23 cellular contexts compared by ENCODE assay signal in genomic region chr10:60575105-60575504, GRCh38.
"Had no signal": no experiment of that assay in that cellular context is flagged by ENCODE, and none has a peak within 500 bp of the region (broad histone marks: within the 10 kb centered on the region; RNA-seq: fewer than 3 reads in every experiment).

No MANE protein-coding gene starts in this region.

- H3K27me3 ChIP-seq: adrenal gland, breast epithelium, colonic mucosa, dorsolateral prefrontal cortex, esophagus muscularis mucosa, heart left ventricle had no signal

- H3K4me2 ChIP-seq: smooth muscle cell had no signal

- H3K27me3 Mint-ChIP-seq: activated CD4-positive, alpha-beta T cell treated with anti-CD3 and anti-CD28 coated beads, Interleukin-2, amount 10 ng/mL, durations not matched to agents 7 days and 5 days; stimulated activated memory B cell treated with anti-CD40 and anti-IgM and Interleukin-4, amounts not matched to agents 10 μg/mL and 1 μg/mL and 100 μg/mL, for 72 hours; type B pancreatic cell had no signal

- H3K4me3 ChIP-seq: adrenal gland, breast epithelium, colonic mucosa, lower lobe of right lung, smooth muscle cell, thoracic aorta had no signal

- H3K27ac Mint-ChIP-seq: activated naive CD8-positive, alpha-beta T cell; naive B cell; stimulated activated memory B cell treated with anti-CD40 and anti-IgM and Interleukin-4, amounts not matched to agents 10 μg/mL and 1 μg/mL and 100 μg/mL, for 72 hours; type B pancreatic cell had no signal

- H3K4me1 ChIP-seq: breast epithelium, lower lobe of right lung had no signal

- H3K9me3 ChIP-seq: adrenal gland, breast epithelium, colonic mucosa, esophagus muscularis mucosa, heart left ventricle, lower lobe of right lung, thoracic aorta had no signal

- H3K36me3 Mint-ChIP-seq: activated naive CD8-positive, alpha-beta T cell; type B pancreatic cell had no signal

- H3K27ac ChIP-seq: adrenal gland, breast epithelium, colonic mucosa, lower lobe of right lung, thoracic aorta had no signal

- ATAC-seq: activated CD4-positive, CD25-positive, alpha-beta regulatory T cell treated with anti-CD3 and anti-CD28 coated beads, Interleukin-2, amount 50 U/mL, for 24 hours; heart left ventricle; left colon; lower lobe of right lung; sciatic nerve; stimulated activated memory B cell treated with anti-CD40 and anti-IgM and Interleukin-4, amounts not matched to agents 10 μg/mL and 1 μg/mL and 100 μg/mL, for 72 hours had no signal

- H3K4me3 Mint-ChIP-seq: activated CD4-positive, alpha-beta T cell treated with anti-CD3 and anti-CD28 coated beads, Interleukin-2, amount 10 ng/mL, durations not matched to agents 7 days and 5 days; activated naive CD8-positive, alpha-beta T cell; naive B cell; stimulated activated memory B cell treated with anti-CD40 and anti-IgM and Interleukin-4, amounts not matched to agents 10 μg/mL and 1 μg/mL and 100 μg/mL, for 72 hours; type B pancreatic cell had no signal

- H3K36me3 ChIP-seq: adrenal gland, breast epithelium, colonic mucosa, esophagus muscularis mucosa, heart left ventricle, lower lobe of right lung, thoracic aorta had no signal

- DNase-seq: activated CD4-positive, alpha-beta T cell treated with anti-CD3 and anti-CD28 coated beads, Interleukin-2, amount 10 ng/mL, durations not matched to agents 7 days and 5 days; activated CD8-positive, alpha-beta memory T cell treated with anti-CD3 and anti-CD28 coated beads for 24 hours; activated CD8-positive, alpha-beta memory T cell treated with anti-CD3 and anti-CD28 coated beads, Interleukin-2, amount 50 U/mL, for 4 hours; activated gamma-delta T cell treated with Interleukin-2 at 50 U/mL for 16 hours; adrenal gland; colonic mucosa; dorsolateral prefrontal cortex; heart left ventricle; left colon; lower lobe of right lung; mesendoderm; naive B cell; occipital lobe; stimulated activated CD4-positive, alpha-beta T cell treated with anti-CD3 and anti-CD28 coated beads, Interleukin-15, amount 100 ng/mL, for 24 hours had no signal

- H3K9me3 Mint-ChIP-seq: stimulated activated memory B cell treated with anti-CD40 and anti-IgM and Interleukin-4, amounts not matched to agents 10 μg/mL and 1 μg/mL and 100 μg/mL, for 72 hours; type B pancreatic cell had no signal
